ENCODE assay signal across 16 cellular contexts in genomic region chr11:28133146-28133545, GRCh38. TPM values are rescaled to one million over a fixed set of nuclear protein-coding genes. Genes with fewer than 3 reads are reported as not detected.
"Had no signal": no experiment of that assay in that cellular context is flagged by ENCODE, and none has a peak within 500 bp of the region (broad histone marks: within the 10 kb centered on the region; RNA-seq: fewer than 3 reads in every experiment).

No MANE protein-coding gene starts in this region.

- H3K27me3 ChIP-seq: ascending aorta, neutrophil, tibial artery, uterus had no signal

- ATAC-seq: activated naive CD8-positive, alpha-beta T cell treated with anti-CD3 and anti-CD28 coated beads, Interleukin-2, amount 50 U/mL, for 24 hours; activated T-helper 17 cell treated with anti-CD3 and anti-CD28 coated beads, Interleukin-2, amount 50 U/mL, for 72 hours; natural killer cell; stimulated activated memory B cell treated with anti-CD40 and anti-IgM and Interleukin-4, amounts not matched to agents 10 μg/mL and 1 μg/mL and 100 μg/mL, for 72 hours had no signal

- DNase-seq: activated CD4-positive, CD25-positive, alpha-beta regulatory T cell treated with anti-CD3 and anti-CD28 coated beads, Interleukin-2, amount 50 U/mL, for 72 hours; activated naive CD4-positive, alpha-beta T cell treated with Interleukin-2 at 50 U/mL for 16 hours; activated naive CD8-positive, alpha-beta T cell treated with anti-CD3 and anti-CD28 coated beads, Interleukin-2, amount 50 U/mL, for 24 hours; erythroblast; glutamatergic neuron; kidney glomerular epithelial cell; mesendoderm; natural killer cell; retina; stimulated activated CD4-positive, alpha-beta T cell treated with anti-CD3 and anti-CD28 coated beads, Interleukin-2, amount 100 ng/mL, for 48 hours; tibial artery; uterus had no signal

- H3K4me1 ChIP-seq: ascending aorta, tibial artery, uterus had no signal

- H3K27ac ChIP-seq: ascending aorta, neutrophil, tibial artery, uterus had no signal

- H3K36me3 ChIP-seq: neutrophil, uterus had no signal

- H3K9me3 ChIP-seq: ascending aorta, neutrophil, tibial artery, uterus had no signal

- H3K4me3 ChIP-seq: ascending aorta, tibial artery, uterus had no signal

RNA-seq across cellular contexts. Expression of gene KIF18A, which starts 25.2 kb away (rescaled TPM):
- total RNA-seq: ascending aorta had no signal
